Comparison of ENCODE assay signal across 19 cellular contexts in the genomic region with DNA sequence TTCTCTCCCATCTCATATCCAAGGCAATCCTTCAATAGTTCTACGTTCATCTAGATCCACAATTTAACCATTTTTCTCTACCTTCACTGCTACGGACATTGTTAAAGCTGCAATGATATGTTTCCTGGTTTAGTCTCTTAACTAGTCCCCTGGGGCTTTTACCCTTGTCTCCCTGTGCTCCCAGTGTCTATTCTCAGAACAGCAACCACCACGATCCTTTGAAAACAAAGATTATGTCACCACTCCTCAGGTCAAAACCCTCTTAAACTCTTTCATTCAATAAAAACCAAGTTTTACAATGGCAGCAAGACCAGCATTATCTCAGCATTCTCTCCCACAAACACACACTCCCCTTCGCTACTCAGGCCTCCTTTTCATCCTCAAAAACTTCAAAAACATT.
DNase-seq lines count a peak whose midpoint lies in the region; ATAC-seq and TF ChIP-seq lines count a peak whose summit lies in the region.
"Had no signal": no experiment of that assay in that cellular context is flagged by ENCODE, and none has a peak within 500 bp of the region (broad histone marks: within the 10 kb centered on the region; RNA-seq: fewer than 3 reads in every experiment).

No MANE protein-coding gene starts in this region.

- no peak overlapping the region for H3K27ac ChIP-seq in OCI-LY3 (ENCODE audit: low read length)
- no peak overlapping the region for H3K27ac ChIP-seq in naive thymus-derived CD4-positive, alpha-beta T cell (ENCODE audit: low read depth, low read length)

- peak overlapping the region; percentile 35 for H3K27ac Mint-ChIP-seq in neural crest cell (ENCODE audit: unreplicated experiment)
- no peak overlapping the region for H3K27ac Mint-ChIP-seq in naive thymus-derived CD4-positive, alpha-beta T cell
- H3K27ac Mint-ChIP-seq: CD8-positive, alpha-beta T cell had no signal

- H3K4me1 Mint-ChIP-seq in neural crest cell: peaks cover 24% of the 10 kb centered on the region
- H3K4me1 Mint-ChIP-seq in naive thymus-derived CD4-positive, alpha-beta T cell: no peaks in the 10 kb centered on the region

- H3K9ac ChIP-seq in OCI-LY3 (ENCODE audit: low read length): no peak overlapping the region

- no peaks in the 10 kb centered on the region for H3K9me3 Mint-ChIP-seq in neural crest cell
- peaks cover 0 to 27% (median 4%) of the 10 kb centered on the region in 11 donors for H3K9me3 Mint-ChIP-seq in naive thymus-derived CD4-positive, alpha-beta T cell

- H3K4me3 ChIP-seq in OCI-LY3 (ENCODE audit: low read length): no peak overlapping the region
- no peak overlapping the region for H3K4me3 ChIP-seq in naive thymus-derived CD4-positive, alpha-beta T cell (ENCODE audit: low read length)
- H3K4me3 ChIP-seq: K562 had no signal

- no peaks in the 10 kb centered on the region for H3K36me3 ChIP-seq in OCI-LY3 (replicated peaks; ENCODE audit: low read depth, low read length)
- H3K36me3 ChIP-seq in naive thymus-derived CD4-positive, alpha-beta T cell (ENCODE audit: control insufficient read depth in 2 of 3, insufficient read depth in 3 of 3, low read length in 3 of 3): no peaks in the 10 kb centered on the region

- CTCF ChIA-PET in naive thymus-derived CD4-positive, alpha-beta T cell (lab: Charles Lee): no interaction called here

- H3K9me3 ChIP-seq in OCI-LY3 (ENCODE audit: insufficient read depth, low read length): no peaks in the 10 kb centered on the region
- H3K9me3 ChIP-seq in naive thymus-derived CD4-positive, alpha-beta T cell (ENCODE audit: control insufficient read depth in 2 of 3, low read length in 3 of 3): no peaks in the 10 kb centered on the region

- H3K27me3 ChIP-seq in OCI-LY3 (ENCODE audit: low read depth, low read length): no peaks in the 10 kb centered on the region
- H3K27me3 ChIP-seq in naive thymus-derived CD4-positive, alpha-beta T cell (ENCODE audit: control insufficient read depth in 2 of 2, insufficient read depth in 2 of 2, low read length in 2 of 2): no peaks in the 10 kb centered on the region

- H3K4me1 ChIP-seq in OCI-LY3 (ENCODE audit: low read length): no peaks in the 10 kb centered on the region
- H3K4me1 ChIP-seq in naive thymus-derived CD4-positive, alpha-beta T cell (ENCODE audit: control insufficient read depth in 2 of 2, insufficient read depth in 2 of 2, low read length in 2 of 2): no peaks in the 10 kb centered on the region

- peak overlapping the region; percentile 25; the same call in 1 of the 2 replicates for H2AFZ ChIP-seq in OCI-LY3 (ENCODE audit: low read depth, low read length)

- H3K4me2 ChIP-seq in OCI-LY3 (ENCODE audit: low read length): no peak overlapping the region

- H3K27me3 Mint-ChIP-seq in neural crest cell (ENCODE audit: low read depth): no peaks in the 10 kb centered on the region
- H3K27me3 Mint-ChIP-seq in naive thymus-derived CD4-positive, alpha-beta T cell: no peaks in the 10 kb centered on the region

- POLR2A ChIA-PET in naive thymus-derived CD4-positive, alpha-beta T cell (lab: Charles Lee): no interaction called here

- H3K79me2 ChIP-seq in OCI-LY3 (ENCODE audit: low read length): no peaks in the 10 kb centered on the region

- TF ChIP-seq CTCF in OCI-LY3 (IDR thresholded peaks at IDR 0.05; ENCODE audit: low read depth, low read length) (no peak), neural crest cell (conservative IDR thresholded peaks at IDR 0.05) (no peak)

- no peak overlapping the region for H3K4me3 Mint-ChIP-seq in neural crest cell
- H3K4me3 Mint-ChIP-seq in naive thymus-derived CD4-positive, alpha-beta T cell: no peak overlapping the region
- H3K4me3 Mint-ChIP-seq: CD8-positive, alpha-beta T cell had no signal

- intact Hi-C loops in naive thymus-derived CD4-positive, alpha-beta T cell (cut with micrococcal nuclease): no loop called here

- DNase-seq in NCI-H1417 (lab: John Stamatoyannopoulos, UW) (peak in 2 of 3 experiments; percentile 3 to 11), NCI-H1417 treated with DMSO at 0.1 percent for 48 hours (lab: John Stamatoyannopoulos, UW) (no peak), HuH-7 (ENCODE audit: low spot score) (peak; percentile 3), neural crest cell (ENCODE audit: low read depth, low spot score) (no peak)
- no peak for DNase-seq in activated CD4-positive, CD25-positive, alpha-beta regulatory T cell treated with anti-CD3 and anti-CD28 coated beads, Interleukin-2, amount 50 U/mL, for 72 hours
- no peak for DNase-seq in naive thymus-derived CD4-positive, alpha-beta T cell
- DNase-seq: 8988T; CD8-positive, alpha-beta T cell; GF-D8; MV-4-11; NCI-H146; NCI-H2081 treated with DMSO at 0.1 percent for 48 hours; NCI-H345; NCI-H774 had no signal

- ATAC-seq in naive thymus-derived CD4-positive, alpha-beta T cell: no peak
- no peak for ATAC-seq in HG03175 (IDR thresholded peaks at IDR 0.05; ENCODE audit: unreplicated experiment)
- ATAC-seq: CD8-positive, alpha-beta T cell; K562; Panc1; Right ventricle myocardium inferior had no signal

- H3K36me3 Mint-ChIP-seq in neural crest cell (ENCODE audit: low read depth): no peaks in the 10 kb centered on the region
- H3K36me3 Mint-ChIP-seq in naive thymus-derived CD4-positive, alpha-beta T cell: peaks cover 0 to 9% (median 0%) of the 10 kb centered on the region in 5 donors
- H3K36me3 Mint-ChIP-seq: CD8-positive, alpha-beta T cell had no signal

- H4K20me1 ChIP-seq in OCI-LY3 (ENCODE audit: insufficient read depth, low read length): no peaks in the 10 kb centered on the region

Comparison
In these comparisons a context has a peak if more than half of its experiments do, and no peak if none do; other contexts are left out.
1. DNase-seq: peak in NCI-H1417 (2 of 3) and HuH-7 (single experiment); none in NCI-H1417 treated with DMSO at 0.1 percent for 48 hours (single experiment), neural crest cell (single experiment), activated CD4-positive, CD25-positive, alpha-beta regulatory T cell treated with anti-CD3 and anti-CD28 coated beads, Interleukin-2, amount 50 U/mL, for 72 hours (single experiment) and naive thymus-derived CD4-positive, alpha-beta T cell (0 of 9).